Comparison of ENCODE assay signal across 14 cellular contexts in the genomic region with DNA sequence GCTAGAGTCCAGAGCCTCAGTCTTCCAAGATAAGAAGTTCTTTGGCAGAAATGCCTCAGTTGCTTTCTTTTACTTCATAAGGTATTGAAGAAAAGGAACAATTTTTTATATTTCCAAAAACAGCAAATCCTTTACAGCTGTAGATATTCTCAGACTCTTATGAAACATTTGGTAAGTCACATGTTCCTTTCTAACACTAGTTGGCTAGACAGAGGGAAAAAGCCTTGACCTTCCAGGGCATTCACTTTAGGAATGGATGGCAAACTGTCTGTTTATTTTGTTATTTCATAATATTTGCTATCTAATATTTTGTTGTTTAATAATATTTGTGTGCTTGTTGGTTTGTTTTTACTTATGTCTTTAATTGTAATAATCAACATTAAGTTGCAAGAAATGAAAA.
DNase-seq lines count a peak whose midpoint lies in the region; ATAC-seq and TF ChIP-seq lines count a peak whose summit lies in the region.
"Had no signal": no experiment of that assay in that cellular context is flagged by ENCODE, and none has a peak within 500 bp of the region (broad histone marks: within the 10 kb centered on the region; RNA-seq: fewer than 3 reads in every experiment).

No MANE protein-coding gene starts in this region.

- TF ChIP-seq CTCF in choroid plexus epithelial cell (conservative IDR thresholded peaks at IDR 0.05; ENCODE audit: low read depth, low read length), result no peak

- ATAC-seq in left lobe of liver (peak; percentile 77), sciatic nerve (peak; percentile 62)
- ATAC-seq: A549 had no signal

- no peak overlapping the region for H3K9ac ChIP-seq in adipocyte (ENCODE audit: low read length)

- H3K9me3 ChIP-seq in adipocyte (ENCODE audit: control insufficient read depth, low read length), result peaks cover 18% of the 10 kb centered on the region
- H3K9me3 ChIP-seq: BE2C had no signal

- H3K27me3 ChIP-seq in adipocyte (replicated peaks; ENCODE audit: control insufficient read depth, insufficient read depth, low read length), result no peaks in the 10 kb centered on the region
- H3K27me3 ChIP-seq: BE2C had no signal

- H3K4me1 ChIP-seq in adipocyte (ENCODE audit: control insufficient read depth, insufficient read depth, low read length), result peaks cover 4% of the 10 kb centered on the region
- H3K4me1 ChIP-seq: A549, BE2C, HAP-1 had no signal

- peak; percentile 35 for DNase-seq in adipocyte (ENCODE audit: low read depth)
- DNase-seq in choroid plexus epithelial cell (ENCODE audit: low read depth), result peak; percentile 21
- no peak for DNase-seq in left lobe of liver (ENCODE audit: low spot score)
- no peak for DNase-seq in sciatic nerve (ENCODE audit: low spot score)
- no peak for DNase-seq in OCI-M2 (lab: John Stamatoyannopoulos, UW; ENCODE audit: unreplicated experiment)
- DNase-seq in DMS153 (lab: John Stamatoyannopoulos, UW), result no peak
- no peak for DNase-seq in NCI-H2081 (lab: John Stamatoyannopoulos, UW)
- DNase-seq: BE2C; CD4-positive, alpha-beta memory T cell; DMS79 treated with DMSO at 0.1 percent for 48 hours; EL; GDM1 had no signal

- intact Hi-C loops in sciatic nerve (cut with DNase I), result no loop called here

- H3K4me3 ChIP-seq in adipocyte (ENCODE audit: low read length), result no peak overlapping the region
- H3K4me3 ChIP-seq in choroid plexus epithelial cell (ENCODE audit: low read depth, low read length), result no peak overlapping the region
- H3K4me3 ChIP-seq: A549, HAP-1 had no signal

- no peaks in the 10 kb centered on the region for H3K36me3 ChIP-seq in adipocyte (ENCODE audit: control insufficient read depth, insufficient read depth, low read length, severe bottlenecking)
- H3K36me3 ChIP-seq: BE2C, HAP-1 had no signal

Comparison
In these comparisons a context has a peak if more than half of its experiments do, and no peak if none do; other contexts are left out.
1. DNase-seq: peak in adipocyte (single experiment) and choroid plexus epithelial cell (single experiment); none in left lobe of liver (single experiment), sciatic nerve (single experiment), OCI-M2 (single experiment), DMS153 (single experiment) and NCI-H2081 (0 of 2).